In the genomic region with DNA sequence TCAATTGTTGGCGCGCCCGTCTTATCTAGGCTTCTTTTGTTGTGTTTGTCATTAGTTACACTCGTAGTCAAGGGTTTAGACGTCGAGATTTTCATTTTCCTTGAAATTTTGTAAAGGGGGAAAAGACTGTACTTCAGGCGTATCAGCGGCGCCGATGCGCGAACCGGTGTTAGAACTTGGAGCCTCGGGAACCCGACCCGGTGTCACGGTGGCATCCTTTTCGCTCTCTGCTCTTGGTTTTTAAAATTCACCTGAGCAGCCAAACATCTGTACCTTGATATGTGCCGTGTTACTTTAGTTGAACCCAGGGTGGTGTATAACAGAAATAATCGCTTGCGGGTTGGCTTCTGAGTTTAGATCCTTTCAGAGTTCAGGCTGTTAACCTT, we compare ENCODE assay signal across 8 cellular contexts. TPM values are rescaled to one million over a fixed set of nuclear protein-coding genes. Genes with fewer than 3 reads are reported as not detected.
A peak's percentile ranks its signal among the peaks of the same experiment; 100 is the strongest.
DNase-seq lines count a peak whose midpoint lies in the region; ATAC-seq and TF ChIP-seq lines count a peak whose summit lies in the region.

No MANE protein-coding gene starts in this region.

- POLR2A ChIA-PET in OCI-LY7 (lab: Charles Lee): no interaction called here

- H4K20me1 ChIP-seq in OCI-LY7 (ENCODE audit: insufficient read depth, low read length) (0 out of 2 replicates have a peak, but pooled peaks cover 9% of the 10 kb centered on the region), osteoblast (ENCODE audit: insufficient read depth, low read length) (peaks cover 10% of the 10 kb centered on the region)

- H3K4me3 ChIP-seq in OCI-LY7 (ENCODE audit: low read depth, low read length, poor library complexity, severe bottlenecking) (peak overlapping the region; percentile 96), osteoblast (ENCODE audit: insufficient read depth, low read length) (peak overlapping the region; percentile 98)
- peak overlapping the region; percentile 77 for H3K4me3 ChIP-seq in effector memory CD4-positive, alpha-beta T cell (ENCODE audit: insufficient read depth, low read depth, low read length, poor library complexity, severe bottlenecking)

- no peaks in the 10 kb centered on the region for H3K27me3 ChIP-seq in effector memory CD4-positive, alpha-beta T cell (replicated peaks; ENCODE audit: control insufficient read depth, insufficient read depth, low read length, poor library complexity, severe bottlenecking)
- no peaks in the 10 kb centered on the region for H3K27me3 ChIP-seq in osteoblast (ENCODE audit: insufficient read depth, low read length)

- BruUV-seq in Calu3 (replicated peaks; lab: Mats Ljungman, UMichigan) (no TSS peak), OCI-LY7 (replicated peaks; lab: Mats Ljungman, UMichigan) (no TSS peak)

- H3K4me1 ChIP-seq in OCI-LY7 (ENCODE audit: insufficient read depth, low read length, poor library complexity, severe bottlenecking) (peaks cover 34% of the 10 kb centered on the region), osteoblast (ENCODE audit: insufficient read depth, low read length) (peaks cover 23% of the 10 kb centered on the region)
- H3K4me1 ChIP-seq in effector memory CD4-positive, alpha-beta T cell (ENCODE audit: control insufficient read depth, insufficient read depth, low read length, poor library complexity, severe bottlenecking): peaks cover 20% of the 10 kb centered on the region

- TF ChIP-seq CTCF in Calu3 (IDR thresholded peaks at IDR 0.05; ENCODE audit: unreplicated experiment) (no peak), OCI-LY7 (conservative IDR thresholded peaks at IDR 0.05; ENCODE audit: low read length) (no peak), osteoblast (IDR thresholded peaks at IDR 0.05; ENCODE audit: extremely low read depth, low read depth, low read length) (no peak)

- peak overlapping the region; percentile 87 for H3K27ac Mint-ChIP-seq in Calu3 (ENCODE audit: unreplicated experiment)

- CTCF ChIA-PET in Calu3 (lab: Charles Lee) (no interaction called here), OCI-LY7 (lab: Charles Lee; ENCODE audit: unreplicated experiment) (no interaction called here)

- H2AFZ ChIP-seq in OCI-LY7 (ENCODE audit: low read length): peak overlapping the region; percentile 88; the same call in 1 of the 2 replicates
- H2AFZ ChIP-seq in osteoblast (ENCODE audit: low read length): peak overlapping the region; percentile 77

- H3K9me3 ChIP-seq in OCI-LY7 (ENCODE audit: low read length) (no peaks in the 10 kb centered on the region), osteoblast (ENCODE audit: low read depth, low read length) (no peaks in the 10 kb centered on the region)
- H3K9me3 ChIP-seq in effector memory CD4-positive, alpha-beta T cell (ENCODE audit: control insufficient read depth, low read length): no peaks in the 10 kb centered on the region

- peak overlapping the region; percentile 17 for H3K27ac ChIP-seq in OCI-LY7 (ENCODE audit: low read depth, low read length, poor library complexity, severe bottlenecking)
- peak overlapping the region; percentile 91 for H3K27ac ChIP-seq in effector memory CD4-positive, alpha-beta T cell (ENCODE audit: insufficient read depth, low read length, poor library complexity, severe bottlenecking)
- H3K27ac ChIP-seq in osteoblast (ENCODE audit: low read depth, low read length): peak overlapping the region; percentile 65

- H3K9me3 Mint-ChIP-seq in Calu3 (ENCODE audit: low read depth, unreplicated experiment): no peaks in the 10 kb centered on the region

- H3K4me3 Mint-ChIP-seq in Calu3 (ENCODE audit: low read depth, unreplicated experiment): peak overlapping the region; percentile 96

- DNase-seq in Calu3: no peak
- peak; percentile 22 for DNase-seq in OCI-LY7 (ENCODE audit: low spot score)
- no peak for DNase-seq in effector memory CD4-positive, alpha-beta T cell
- DNase-seq in osteoblast (ENCODE audit: insufficient read length, low spot score, missing footprints): peak; percentile 44
- no peak for DNase-seq in NCI-H2196 (lab: John Stamatoyannopoulos, UW; ENCODE audit: unreplicated experiment)
- DNase-seq in NCI-H1048 (lab: John Stamatoyannopoulos, UW): no peak

- H3K36me3 Mint-ChIP-seq in Calu3 (ENCODE audit: insufficient read depth, unreplicated experiment): peaks cover 32% of the 10 kb centered on the region

- intact Hi-C loops in Calu3 (cut with micrococcal nuclease; ENCODE audit: unreplicated experiment): loop anchor here (5.0 kb wide), 2 partner anchors 208 to 308 kb away; no protein-coding TSS in a partner anchor
- intact Hi-C loops in OCI-LY7 (cut with micrococcal nuclease; ENCODE audit: unreplicated experiment): loop anchor here (1.0 to 10.0 kb wide), 8 partner anchors 81 to 709 kb away; a partner anchor contains a TSS

- peak overlapping the region; percentile 84 for H3K4me2 ChIP-seq in OCI-LY7 (ENCODE audit: low read length)
- H3K4me2 ChIP-seq in osteoblast (ENCODE audit: insufficient read depth, low read length): peak overlapping the region; percentile 93

- H3K36me3 ChIP-seq in OCI-LY7 (ENCODE audit: insufficient read depth, low read length): peaks cover 36% of the 10 kb centered on the region
- peaks cover 14% of the 10 kb centered on the region for H3K36me3 ChIP-seq in effector memory CD4-positive, alpha-beta T cell (ENCODE audit: control insufficient read depth, insufficient read depth, low read length)
- peaks cover 29% of the 10 kb centered on the region for H3K36me3 ChIP-seq in osteoblast (ENCODE audit: insufficient read depth, low read length)

- ATAC-seq in HG03097 (IDR thresholded peaks at IDR 0.05; ENCODE audit: low FRiP score, unreplicated experiment) (no peak), GM21381 (IDR thresholded peaks at IDR 0.05; ENCODE audit: unreplicated experiment) (no peak)

- peaks cover 17% of the 10 kb centered on the region for H3K4me1 Mint-ChIP-seq in Calu3 (ENCODE audit: low read depth, unreplicated experiment)

- H3K79me2 ChIP-seq in OCI-LY7 (ENCODE audit: insufficient read depth, low read depth, low read length): peaks cover 19% of the 10 kb centered on the region; the same call in 1 of the 2 replicates
- peaks cover 45% of the 10 kb centered on the region for H3K79me2 ChIP-seq in osteoblast (ENCODE audit: insufficient read depth, low read length)

- no peaks in the 10 kb centered on the region for H3K9me2 ChIP-seq in OCI-LY7 (ENCODE audit: insufficient read depth, low read length)

- H3K27me3 Mint-ChIP-seq in Calu3 (ENCODE audit: unreplicated experiment): no peaks in the 10 kb centered on the region

RNA-seq across cellular contexts. Expression of a gene that starts 0.6 kb away (rescaled TPM):
- total RNA-seq in Calu3 (2022): 31.0 and 33.7 TPM in 2 replicates
- 28.4 and 32.8 TPM in 2 replicates for total RNA-seq in OCI-LY7 (2014; rRNA removed; shearing (Covaris generic))
- total RNA-seq in OCI-LY7 (2022): 36.2 and 41.5 TPM in 2 replicates
- total RNA-seq in osteoblast: 22.8 and 26.2 TPM in 2 replicates

RNA-seq across cellular contexts. Expression of a gene that starts 50.9 kb away (rescaled TPM):
- 91.1 and 96.7 TPM in 2 replicates for total RNA-seq in Calu3 (2022)
- 18.1 and 26.6 TPM in 2 replicates for total RNA-seq in OCI-LY7 (2014; rRNA removed; shearing (Covaris generic))
- total RNA-seq in OCI-LY7 (2022): 52.2 and 52.4 TPM in 2 replicates
- total RNA-seq in osteoblast: 98.1 and 110 TPM in 2 replicates

Comparison
In these comparisons a context has a peak if more than half of its experiments do, and no peak if none do; other contexts are left out.
1. DNase-seq: peak in OCI-LY7 (single experiment) and osteoblast (single experiment); none in Calu3 (single experiment), effector memory CD4-positive, alpha-beta T cell (0 of 3), NCI-H2196 (single experiment) and NCI-H1048 (single experiment).
2. H3K27ac ChIP-seq: peak in every context shown above with its lines; median percentile 91 in effector memory CD4-positive, alpha-beta T cell; 65 in osteoblast; 17 in OCI-LY7.
3. Peak in every context shown above with its lines, with median percentiles within 50 percentile points of each other: H3K4me3 ChIP-seq.